ENCODE assay signal across 9 cellular contexts in the genomic region with DNA sequence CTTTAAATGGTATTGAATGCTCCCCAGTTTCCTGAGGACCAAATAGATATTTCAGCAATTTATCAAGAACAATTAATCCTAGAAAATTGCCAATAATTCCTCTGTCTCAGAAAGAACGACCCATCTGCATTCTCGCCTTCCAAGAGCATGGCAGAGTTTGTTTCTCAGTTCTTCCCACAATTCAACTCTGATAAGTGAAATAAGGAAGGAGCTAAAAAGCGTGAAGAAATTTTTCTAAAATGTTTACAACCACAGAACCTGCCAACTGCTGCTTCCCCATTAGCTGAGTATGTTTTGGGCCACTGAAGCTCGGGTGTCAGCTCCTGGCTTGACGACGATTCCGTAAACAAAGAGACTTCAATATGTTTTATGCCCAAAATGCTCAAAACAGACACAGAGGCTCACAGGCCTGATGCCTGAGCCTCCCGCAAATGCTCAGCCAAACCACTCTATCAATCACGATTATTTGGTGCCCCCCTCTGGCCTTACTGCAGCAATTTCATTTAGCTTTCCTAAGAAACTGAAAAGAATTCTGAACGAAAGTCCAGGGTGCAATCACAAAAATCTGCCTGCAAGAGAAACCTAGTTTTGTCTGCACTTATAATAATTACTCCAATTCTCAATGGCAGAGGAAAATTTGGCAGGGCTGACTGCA.
A peak's percentile ranks its signal among the peaks of the same experiment; 100 is the strongest.
DNase-seq lines count a peak whose midpoint lies in the region; ATAC-seq and TF ChIP-seq lines count a peak whose summit lies in the region.
"Had no signal": no experiment of that assay in that cellular context is flagged by ENCODE, and none has a peak within 500 bp of the region (broad histone marks: within the 10 kb centered on the region; RNA-seq: fewer than 3 reads in every experiment).

No MANE protein-coding gene starts in this region.

- H3K27ac Mint-ChIP-seq in activated CD8-positive, alpha-beta T cell treated with anti-CD3 and anti-CD28 coated beads for 36 hours = no peak overlapping the region
- H3K27ac Mint-ChIP-seq in activated CD4-positive, alpha-beta memory T cell treated with anti-CD3 and anti-CD28 coated beads for 36 hours = no peak overlapping the region
- H3K27ac Mint-ChIP-seq: memory B cell had no signal

- no peaks in the 10 kb centered on the region for H3K79me2 ChIP-seq in ACC112 (ENCODE audit: control insufficient read depth, insufficient read depth, low read length, unreplicated experiment)
- no peaks in the 10 kb centered on the region for H3K79me2 ChIP-seq in smooth muscle cell (ENCODE audit: low read depth)

- POLR2A ChIA-PET in activated CD8-positive, alpha-beta T cell treated with anti-CD3 and anti-CD28 coated beads for 36 hours (lab: Charles Lee) = no interaction called here
- POLR2A ChIA-PET in activated CD4-positive, alpha-beta memory T cell treated with anti-CD3 and anti-CD28 coated beads for 36 hours (lab: Charles Lee) = no interaction called here

- H3K27ac ChIP-seq in ACC112 (ENCODE audit: low read depth, low read length) (no peak overlapping the region), smooth muscle cell (ENCODE audit: low read depth) (no peak overlapping the region)

- no peaks in the 10 kb centered on the region for H3K27me3 ChIP-seq in ACC112 (ENCODE audit: insufficient read depth, low read length)
- H3K27me3 ChIP-seq in smooth muscle cell (ENCODE audit: low read depth) = no peaks in the 10 kb centered on the region

- no peak overlapping the region for H3K4me2 ChIP-seq in smooth muscle cell

- no peaks in the 10 kb centered on the region for H3K4me1 Mint-ChIP-seq in activated CD8-positive, alpha-beta T cell treated with anti-CD3 and anti-CD28 coated beads for 36 hours (ENCODE audit: low read depth)
- H3K4me1 Mint-ChIP-seq in activated CD4-positive, alpha-beta memory T cell treated with anti-CD3 and anti-CD28 coated beads for 36 hours (ENCODE audit: low read depth) = no peaks in the 10 kb centered on the region

- no peak overlapping the region for H3K9ac ChIP-seq in smooth muscle cell (ENCODE audit: low read depth)

- H3K36me3 ChIP-seq in ACC112 (ENCODE audit: insufficient read depth, low read length) (no peaks in the 10 kb centered on the region), smooth muscle cell (ENCODE audit: low read depth) (no peaks in the 10 kb centered on the region)

- H3K27me3 Mint-ChIP-seq in activated CD8-positive, alpha-beta T cell treated with anti-CD3 and anti-CD28 coated beads for 36 hours = peaks cover 4% of the 10 kb centered on the region
- peaks cover 11% of the 10 kb centered on the region for H3K27me3 Mint-ChIP-seq in activated CD4-positive, alpha-beta memory T cell treated with anti-CD3 and anti-CD28 coated beads for 36 hours

- peak; percentile 57 for DNase-seq in NCI-H1092 treated with DMSO at 0.1 percent for 48 hours (lab: John Stamatoyannopoulos, UW)
- DNase-seq in activated CD8-positive, alpha-beta T cell treated with anti-CD3 and anti-CD28 coated beads for 36 hours = peak; percentile 28
- DNase-seq in left ventricle myocardium superior = no peak
- DNase-seq in smooth muscle cell (lab: John Stamatoyannopoulos, UW; ENCODE audit: unreplicated experiment) = no peak
- no peak for DNase-seq in activated CD4-positive, alpha-beta memory T cell treated with anti-CD3 and anti-CD28 coated beads for 36 hours

- TF ChIP-seq CTCF in activated CD8-positive, alpha-beta T cell treated with anti-CD3 and anti-CD28 coated beads for 36 hours (IDR thresholded peaks at IDR 0.05) = no peak
- TF ChIP-seq CTCF in smooth muscle cell (IDR thresholded peaks at IDR 0.05; ENCODE audit: borderline replicate concordance, insufficient read depth, poor library complexity, severe bottlenecking) = peak; percentile 62

- peaks cover 5% of the 10 kb centered on the region for H3K4me1 ChIP-seq in ACC112 (ENCODE audit: control insufficient read depth, insufficient read depth, low read length, unreplicated experiment)
- H3K4me1 ChIP-seq in smooth muscle cell (ENCODE audit: low read depth) = no peaks in the 10 kb centered on the region

- 25% methylated on average over 10 of the region's 10 CpGs for WGBS in smooth muscle cell (ENCODE audit: low lambda C conversion rate)

- no peaks in the 10 kb centered on the region for H3F3A ChIP-seq in smooth muscle cell (ENCODE audit: low read depth)

- H3K36me3 Mint-ChIP-seq in activated CD8-positive, alpha-beta T cell treated with anti-CD3 and anti-CD28 coated beads for 36 hours (ENCODE audit: low read depth) = no peaks in the 10 kb centered on the region
- no peaks in the 10 kb centered on the region for H3K36me3 Mint-ChIP-seq in activated CD4-positive, alpha-beta memory T cell treated with anti-CD3 and anti-CD28 coated beads for 36 hours
- H3K36me3 Mint-ChIP-seq: memory B cell had no signal

- intact Hi-C loops in activated CD8-positive, alpha-beta T cell treated with anti-CD3 and anti-CD28 coated beads for 36 hours (cut with micrococcal nuclease) = no loop called here
- intact Hi-C loops in left ventricle myocardium superior (cut with micrococcal nuclease) = no loop called here
- intact Hi-C loops in activated CD4-positive, alpha-beta memory T cell treated with anti-CD3 and anti-CD28 coated beads for 36 hours (cut with micrococcal nuclease) = no loop called here

- H3K4me3 ChIP-seq in ACC112 (ENCODE audit: low read depth, low read length) (no peak overlapping the region), smooth muscle cell (no peak overlapping the region)

- H3K9me3 Mint-ChIP-seq in activated CD8-positive, alpha-beta T cell treated with anti-CD3 and anti-CD28 coated beads for 36 hours = no peaks in the 10 kb centered on the region
- no peaks in the 10 kb centered on the region for H3K9me3 Mint-ChIP-seq in activated CD4-positive, alpha-beta memory T cell treated with anti-CD3 and anti-CD28 coated beads for 36 hours
- H3K9me3 Mint-ChIP-seq: memory B cell had no signal

- H3K9me3 ChIP-seq in smooth muscle cell (replicated peaks; ENCODE audit: low read depth) = no peaks in the 10 kb centered on the region

- CTCF ChIA-PET in activated CD8-positive, alpha-beta T cell treated with anti-CD3 and anti-CD28 coated beads for 36 hours (lab: Charles Lee) = interaction anchor here (0.8 to 1.0 kb wide), 3 partner anchors 9 to 19 kb away, joined by 3 to 5 read pairs (median 3); no protein-coding TSS in a partner anchor
- CTCF ChIA-PET in activated CD4-positive, alpha-beta memory T cell treated with anti-CD3 and anti-CD28 coated beads for 36 hours (lab: Charles Lee) = no interaction called here

- ATAC-seq in GM18498 (IDR thresholded peaks at IDR 0.05; ENCODE audit: unreplicated experiment) (peak; percentile 68), left ventricle myocardium superior (peak; percentile 72), GM19397 (IDR thresholded peaks at IDR 0.05; ENCODE audit: unreplicated experiment) (no peak)
- no peak for ATAC-seq in activated CD8-positive, alpha-beta T cell treated with anti-CD3 and anti-CD28 coated beads for 36 hours

- no peak overlapping the region for H3K4me3 Mint-ChIP-seq in activated CD8-positive, alpha-beta T cell treated with anti-CD3 and anti-CD28 coated beads for 36 hours
- no peak overlapping the region for H3K4me3 Mint-ChIP-seq in activated CD4-positive, alpha-beta memory T cell treated with anti-CD3 and anti-CD28 coated beads for 36 hours
- H3K4me3 Mint-ChIP-seq: memory B cell had no signal

- H4K20me1 ChIP-seq in smooth muscle cell (ENCODE audit: low read depth) = no peaks in the 10 kb centered on the region

- H2AFZ ChIP-seq in ACC112 (ENCODE audit: low read length, unreplicated experiment) (peak overlapping the region; percentile 62), smooth muscle cell (ENCODE audit: low read depth) (peak overlapping the region; percentile 93)

Comparison
In these comparisons a context has a peak if more than half of its experiments do, and no peak if none do; other contexts are left out.
1. ATAC-seq: peak in GM18498 (single experiment) and left ventricle myocardium superior (single experiment); none in activated CD8-positive, alpha-beta T cell treated with anti-CD3 and anti-CD28 coated beads for 36 hours (single experiment) and GM19397 (single experiment).
2. DNase-seq: peak in NCI-H1092 treated with DMSO at 0.1 percent for 48 hours (single experiment) and activated CD8-positive, alpha-beta T cell treated with anti-CD3 and anti-CD28 coated beads for 36 hours (single experiment); none in left ventricle myocardium superior (single experiment), smooth muscle cell (single experiment) and activated CD4-positive, alpha-beta memory T cell treated with anti-CD3 and anti-CD28 coated beads for 36 hours (single experiment).